ENCODE assay signal across 1 cellular context in the genomic region with DNA sequence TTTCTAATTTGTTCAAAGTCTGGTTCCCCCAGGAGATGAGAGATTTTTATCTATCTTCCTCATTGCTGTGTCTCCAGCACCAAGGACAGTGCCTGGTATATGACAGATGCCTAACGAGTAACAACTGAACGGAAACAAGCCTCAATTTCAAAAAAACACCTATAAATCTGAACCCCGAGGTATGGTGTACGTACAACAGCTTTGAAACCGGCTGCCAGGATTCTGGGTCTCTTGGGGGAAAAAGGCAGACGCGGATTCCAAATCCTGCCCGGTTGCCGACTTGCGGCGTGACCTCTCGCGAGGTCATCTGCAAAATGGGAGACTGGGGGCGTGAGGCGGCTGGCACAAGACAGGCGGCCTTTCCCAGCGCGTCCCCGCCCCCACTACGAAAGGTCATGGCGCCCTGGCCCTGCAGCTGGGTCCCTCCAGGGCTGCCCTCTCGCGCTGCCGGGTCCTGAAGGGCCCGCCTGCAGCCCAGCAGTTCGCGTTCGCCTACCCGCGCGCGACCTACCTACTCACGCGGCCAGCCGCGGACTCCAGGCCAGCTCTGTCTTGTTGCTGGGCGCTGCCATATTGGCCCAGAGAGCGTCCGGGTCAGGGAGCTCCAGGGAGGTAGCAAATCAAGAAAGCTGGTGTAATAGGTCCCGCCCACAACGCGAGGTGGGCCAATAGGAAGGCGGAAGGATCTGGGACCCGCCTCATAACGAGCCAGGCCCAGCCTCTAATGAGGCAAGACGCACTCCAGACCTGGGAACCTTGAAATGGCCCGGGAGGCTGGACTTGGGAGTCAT.
A peak's percentile ranks its signal among the peaks of the same experiment; 100 is the strongest.
TF ChIP-seq lines count a peak whose summit lies in the region.

A gene with protein sequence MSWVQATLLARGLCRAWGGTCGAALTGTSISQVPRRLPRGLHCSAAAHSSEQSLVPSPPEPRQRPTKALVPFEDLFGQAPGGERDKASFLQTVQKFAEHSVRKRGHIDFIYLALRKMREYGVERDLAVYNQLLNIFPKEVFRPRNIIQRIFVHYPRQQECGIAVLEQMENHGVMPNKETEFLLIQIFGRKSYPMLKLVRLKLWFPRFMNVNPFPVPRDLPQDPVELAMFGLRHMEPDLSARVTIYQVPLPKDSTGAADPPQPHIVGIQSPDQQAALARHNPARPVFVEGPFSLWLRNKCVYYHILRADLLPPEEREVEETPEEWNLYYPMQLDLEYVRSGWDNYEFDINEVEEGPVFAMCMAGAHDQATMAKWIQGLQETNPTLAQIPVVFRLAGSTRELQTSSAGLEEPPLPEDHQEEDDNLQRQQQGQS (minus strand): TSS at position 584 of the 791 bp plus-strand sequence. CDS start 9,964 bp downstream, outside the sequence.

TF ChIP-seq in HepG2, 621 proteins besides CTCF, POLR2A, EP300 and RAD21 (continued from another document):
- TF ChIP-seq, protein P1, sequence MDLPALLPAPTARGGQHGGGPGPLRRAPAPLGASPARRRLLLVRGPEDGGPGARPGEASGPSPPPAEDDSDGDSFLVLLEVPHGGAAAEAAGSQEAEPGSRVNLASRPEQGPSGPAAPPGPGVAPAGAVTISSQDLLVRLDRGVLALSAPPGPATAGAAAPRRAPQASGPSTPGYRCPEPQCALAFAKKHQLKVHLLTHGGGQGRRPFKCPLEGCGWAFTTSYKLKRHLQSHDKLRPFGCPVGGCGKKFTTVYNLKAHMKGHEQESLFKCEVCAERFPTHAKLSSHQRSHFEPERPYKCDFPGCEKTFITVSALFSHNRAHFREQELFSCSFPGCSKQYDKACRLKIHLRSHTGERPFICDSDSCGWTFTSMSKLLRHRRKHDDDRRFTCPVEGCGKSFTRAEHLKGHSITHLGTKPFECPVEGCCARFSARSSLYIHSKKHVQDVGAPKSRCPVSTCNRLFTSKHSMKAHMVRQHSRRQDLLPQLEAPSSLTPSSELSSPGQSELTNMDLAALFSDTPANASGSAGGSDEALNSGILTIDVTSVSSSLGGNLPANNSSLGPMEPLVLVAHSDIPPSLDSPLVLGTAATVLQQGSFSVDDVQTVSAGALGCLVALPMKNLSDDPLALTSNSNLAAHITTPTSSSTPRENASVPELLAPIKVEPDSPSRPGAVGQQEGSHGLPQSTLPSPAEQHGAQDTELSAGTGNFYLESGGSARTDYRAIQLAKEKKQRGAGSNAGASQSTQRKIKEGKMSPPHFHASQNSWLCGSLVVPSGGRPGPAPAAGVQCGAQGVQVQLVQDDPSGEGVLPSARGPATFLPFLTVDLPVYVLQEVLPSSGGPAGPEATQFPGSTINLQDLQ (CRISPR knock-in tag; IDR thresholded peaks at IDR 0.05): no peak
- TF ChIP-seq SRSF4 (IDR thresholded peaks at IDR 0.05; ENCODE audit: low read depth, low read length, poor library complexity, severe bottlenecking): no peak
- TF ChIP-seq KAT2B (IDR thresholded peaks at IDR 0.05; ENCODE audit: borderline replicate concordance, low read depth, low read length): no peak
- TF ChIP-seq ZNF20 (CRISPR knock-in tag; IDR thresholded peaks at IDR 0.05): no peak
- TF ChIP-seq ZNF839 (CRISPR knock-in tag; IDR thresholded peaks at IDR 0.05; ENCODE audit: borderline replicate concordance): no peak
- no peak for TF ChIP-seq ZC3H4 (CRISPR knock-in tag; IDR thresholded peaks at IDR 0.05; ENCODE audit: borderline replicate concordance)
- peak; percentile 77; the same call in 1 of the 2 replicates for TF ChIP-seq RXRB (CRISPR knock-in tag; IDR thresholded peaks at IDR 0.05; ENCODE audit: borderline replicate concordance)
- TF ChIP-seq MLLT10 (CRISPR knock-in tag; IDR thresholded peaks at IDR 0.05): no peak
- TF ChIP-seq TCF7L2 (IDR thresholded peaks at IDR 0.05; ENCODE audit: low read depth, low read length): no peak
- TF ChIP-seq GATAD2A (CRISPR knock-in tag; IDR thresholded peaks at IDR 0.05): no peak
- TF ChIP-seq CREM (IDR thresholded peaks at IDR 0.05): peak; percentile 60
- no peak for TF ChIP-seq CREM (CRISPR knock-in tag; IDR thresholded peaks at IDR 0.05)
- TF ChIP-seq, protein P2, sequence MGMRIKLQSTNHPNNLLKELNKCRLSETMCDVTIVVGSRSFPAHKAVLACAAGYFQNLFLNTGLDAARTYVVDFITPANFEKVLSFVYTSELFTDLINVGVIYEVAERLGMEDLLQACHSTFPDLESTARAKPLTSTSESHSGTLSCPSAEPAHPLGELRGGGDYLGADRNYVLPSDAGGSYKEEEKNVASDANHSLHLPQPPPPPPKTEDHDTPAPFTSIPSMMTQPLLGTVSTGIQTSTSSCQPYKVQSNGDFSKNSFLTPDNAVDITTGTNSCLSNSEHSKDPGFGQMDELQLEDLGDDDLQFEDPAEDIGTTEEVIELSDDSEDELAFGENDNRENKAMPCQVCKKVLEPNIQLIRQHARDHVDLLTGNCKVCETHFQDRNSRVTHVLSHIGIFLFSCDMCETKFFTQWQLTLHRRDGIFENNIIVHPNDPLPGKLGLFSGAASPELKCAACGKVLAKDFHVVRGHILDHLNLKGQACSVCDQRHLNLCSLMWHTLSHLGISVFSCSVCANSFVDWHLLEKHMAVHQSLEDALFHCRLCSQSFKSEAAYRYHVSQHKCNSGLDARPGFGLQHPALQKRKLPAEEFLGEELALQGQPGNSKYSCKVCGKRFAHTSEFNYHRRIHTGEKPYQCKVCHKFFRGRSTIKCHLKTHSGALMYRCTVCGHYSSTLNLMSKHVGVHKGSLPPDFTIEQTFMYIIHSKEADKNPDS (CRISPR knock-in tag; IDR thresholded peaks at IDR 0.05): no peak
- TF ChIP-seq HOXA9 (CRISPR knock-in tag; IDR thresholded peaks at IDR 0.05; ENCODE audit: borderline replicate concordance): no peak
